ENCODE assay signal across 26 cellular contexts in genomic region chr17:77223642-77224420, GRCh38.
DNase-seq lines count a peak whose midpoint lies in the region; ATAC-seq, FAIRE-seq and TF ChIP-seq lines count a peak whose summit lies in the region.
"Had no signal": no experiment of that assay in that cellular context is flagged by ENCODE, and none has a peak within 500 bp of the region (broad histone marks: within the 10 kb centered on the region; RNA-seq: fewer than 3 reads in every experiment).

No MANE protein-coding gene starts in this region.

- CTCF ChIA-PET in CD4-positive, alpha-beta memory T cell (lab: Charles Lee; ENCODE audit: partially characterized antibody), result no interaction called here
- CTCF ChIA-PET in CD4-positive, alpha-beta T cell (lab: Charles Lee), result no interaction called here

- H3K4me1 Mint-ChIP-seq in CD4-positive, alpha-beta memory T cell, result no peaks in the 10 kb centered on the region
- H3K4me1 Mint-ChIP-seq in CD4-positive, alpha-beta T cell (ENCODE audit: low read depth), result no peaks in the 10 kb centered on the region
- H3K4me1 Mint-ChIP-seq: B cell, memory B cell had no signal

- POLR2A ChIA-PET in CD4-positive, alpha-beta memory T cell (lab: Charles Lee; ENCODE audit: partially characterized antibody), result no interaction called here
- POLR2A ChIA-PET in CD4-positive, alpha-beta T cell (lab: Charles Lee), result no interaction called here

- no peak overlapping the region for H3K27ac Mint-ChIP-seq in CD4-positive, alpha-beta memory T cell
- H3K27ac Mint-ChIP-seq in CD4-positive, alpha-beta T cell, result no peak overlapping the region
- H3K27ac Mint-ChIP-seq: activated CD8-positive, alpha-beta T cell treated with anti-CD3 and anti-CD28 coated beads, Interleukin-2, amount 10 ng/mL, durations not matched to agents 7 days and 5 days; B cell; memory B cell; stimulated activated naive CD8-positive, alpha-beta T cell treated with anti-CD3 and anti-CD28 coated beads, Interleukin-15, Interleukin-2, amounts not matched to agents 100 ng/mL and 50 ng/mL, for 24 hours had no signal

- H3K9me3 ChIP-seq in kidney (ENCODE audit: control insufficient read depth in 1 of 2, low read length in 2 of 2) (no peaks in the 10 kb centered on the region), spleen (peaks cover 0 to 21% (median 19%) of the 10 kb centered on the region in 8 donors)
- H3K9me3 ChIP-seq in CD4-positive, alpha-beta memory T cell (ENCODE audit: control insufficient read depth in 1 of 2, low read length in 2 of 2), result peaks cover 0 to 5% of the 10 kb centered on the region in 2 donors
- no peaks in the 10 kb centered on the region for H3K9me3 ChIP-seq in CD4-positive, alpha-beta T cell (ENCODE audit: control insufficient read depth, low read length)
- H3K9me3 ChIP-seq: body of pancreas, MG63, transverse colon had no signal

- TF ChIP-seq CTCF in kidney (IDR thresholded peaks at IDR 0.05; ENCODE audit: borderline replicate concordance, extremely low read depth, insufficient read depth), result no peak
- TF ChIP-seq CTCF in spleen (IDR thresholded peaks at IDR 0.05 in 8 of 11, conservative IDR thresholded peaks at IDR 0.05 in 3 of 11), result no peak
- TF ChIP-seq CTCF in CD4-positive, alpha-beta T cell (IDR thresholded peaks at IDR 0.05), result no peak

- no peaks in the 10 kb centered on the region for H3K27me3 Mint-ChIP-seq in CD4-positive, alpha-beta memory T cell
- no peaks in the 10 kb centered on the region for H3K27me3 Mint-ChIP-seq in CD4-positive, alpha-beta T cell
- H3K27me3 Mint-ChIP-seq: B cell; stimulated activated naive CD8-positive, alpha-beta T cell treated with anti-CD3 and anti-CD28 coated beads, Interleukin-15, Interleukin-2, amounts not matched to agents 100 ng/mL and 50 ng/mL, for 24 hours had no signal

- H3K4me3 Mint-ChIP-seq in CD4-positive, alpha-beta memory T cell, result no peak overlapping the region
- no peak overlapping the region for H3K4me3 Mint-ChIP-seq in CD4-positive, alpha-beta T cell
- H3K4me3 Mint-ChIP-seq: activated CD8-positive, alpha-beta T cell treated with anti-CD3 and anti-CD28 coated beads, Interleukin-2, amount 10 ng/mL, durations not matched to agents 7 days and 5 days; B cell; memory B cell; stimulated activated naive CD8-positive, alpha-beta T cell treated with anti-CD3 and anti-CD28 coated beads, Interleukin-15, Interleukin-2, amounts not matched to agents 100 ng/mL and 50 ng/mL, for 24 hours had no signal

- no peak overlapping the region for H3K9ac ChIP-seq in kidney (ENCODE audit: low read length in 2 of 2)

- DNase-seq in G401 (ENCODE audit: low spot score) (peak; percentile 63), caudate nucleus (lab: John Stamatoyannopoulos, UW) (peak in 1 of 61 donors; percentile 30), kidney (peak; percentile 33), spleen (no peak), SIG-M5 treated with dmso at 0.1 percent for 504 hours (lab: John Stamatoyannopoulos, UW; ENCODE audit: unreplicated experiment) (no peak), RPMI8226 (no peak)
- DNase-seq in CD4-positive, alpha-beta memory T cell, result no peak
- no peak for DNase-seq in CD4-positive, alpha-beta T cell
- DNase-seq: activated CD4-positive, CD25-positive, alpha-beta regulatory T cell treated with anti-CD3 and anti-CD28 coated beads, Interleukin-2, amount 50 U/mL, for 72 hours; activated CD8-positive, alpha-beta T cell treated with anti-CD3 and anti-CD28 coated beads, Interleukin-2, amount 10 ng/mL, durations not matched to agents 7 days and 5 days; activated T-cell treated with anti-CD3 and anti-CD28 coated beads for 4 hours; body of pancreas; DMS53; effector memory CD4-positive, alpha-beta T cell; GDM1; KBM-7; MG63; NCI-H1417 treated with DMSO at 0.1 percent for 48 hours; NCI-H524; transverse colon had no signal

- in situ Hi-C loops in G401 (cut with HindIII; ENCODE audit: low sequenced_read_pairs), result no loop called here

- no peak for TF ChIP-seq POLR2A in spleen (IDR thresholded peaks at IDR 0.05)

- FAIRE-seq in kidney (lab: Jason Lieb, UNC), result no peak
- FAIRE-seq: colon, keratinocyte, TTC549 had no signal

- H3K9me3 Mint-ChIP-seq in CD4-positive, alpha-beta memory T cell, result peaks cover 0 to 8% (median 2%) of the 10 kb centered on the region in 8 donors
- H3K9me3 Mint-ChIP-seq in CD4-positive, alpha-beta T cell, result no peaks in the 10 kb centered on the region
- H3K9me3 Mint-ChIP-seq: memory B cell had no signal

- WGBS in spleen, 5 donors, result 73 to 82% (median 78%) methylated on average over 26 of the region's 26 CpGs

- H3K4me3 ChIP-seq in kidney (ENCODE audit: low read length in 2 of 2) (no peak overlapping the region), spleen (no peak overlapping the region)
- no peak overlapping the region for H3K4me3 ChIP-seq in CD4-positive, alpha-beta memory T cell (ENCODE audit: low read length in 2 of 2)
- H3K4me3 ChIP-seq: body of pancreas, MG63, transverse colon had no signal

- no peak for ATAC-seq in CD4-positive, alpha-beta T cell (ENCODE audit: poor library complexity)
- ATAC-seq: activated CD8-positive, alpha-beta T cell treated with anti-CD3 and anti-CD28 coated beads, Interleukin-2, amount 10 ng/mL, durations not matched to agents 7 days and 5 days; body of pancreas had no signal

- peaks cover 4 to 5% of the 10 kb centered on the region in 2 donors for H3K36me3 Mint-ChIP-seq in CD4-positive, alpha-beta memory T cell
- H3K36me3 Mint-ChIP-seq in CD4-positive, alpha-beta T cell (ENCODE audit: low read depth), result peaks cover under 1% of the 10 kb centered on the region

- intact Hi-C loops in kidney (cut with DNase I), result no loop called here
- intact Hi-C loops in spleen (cut with DNase I; ENCODE audit: low total_unique reads), result no loop called here
- intact Hi-C loops in CD4-positive, alpha-beta memory T cell (cut with micrococcal nuclease), result no loop called here
- intact Hi-C loops in CD4-positive, alpha-beta T cell (cut with DNase I, micrococcal nuclease), result no loop called here

- H3K27ac ChIP-seq in caudate nucleus (ENCODE audit: low read depth, low read length), result peak overlapping the region; percentile 16
- H3K27ac ChIP-seq in kidney (ENCODE audit: low read depth in 2 of 2, low read length in 2 of 2), result peak overlapping the region; percentile 35 to 52
- H3K27ac ChIP-seq in spleen, result peak overlapping the region; percentile 42 to 75 (median 59)
- H3K27ac ChIP-seq in CD4-positive, alpha-beta memory T cell (ENCODE audit: low read depth, low read length), result no peak overlapping the region
- no peak overlapping the region for H3K27ac ChIP-seq in CD4-positive, alpha-beta T cell (ENCODE audit: low read depth, low read length)
- H3K27ac ChIP-seq: transverse colon had no signal

- H3K36me3 ChIP-seq in kidney (ENCODE audit: control insufficient read depth in 1 of 2, insufficient read depth in 2 of 2, low read length in 2 of 2), result peaks cover 0 to 4% of the 10 kb centered on the region in 2 donors
- peaks cover 0 to 27% (median 3%) of the 10 kb centered on the region in 6 donors for H3K36me3 ChIP-seq in spleen
- no peaks in the 10 kb centered on the region for H3K36me3 ChIP-seq in CD4-positive, alpha-beta memory T cell (ENCODE audit: insufficient read depth, low read length)
- H3K36me3 ChIP-seq: transverse colon had no signal

- peaks cover 0 to 3% of the 10 kb centered on the region in 2 donors for H3K4me1 ChIP-seq in kidney (ENCODE audit: control insufficient read depth in 1 of 2, insufficient read depth in 1 of 2, low read depth in 1 of 2, low read length in 2 of 2)
- H3K4me1 ChIP-seq in spleen, result peaks cover 0 to 12% (median 3%) of the 10 kb centered on the region in 6 donors
- H3K4me1 ChIP-seq in CD4-positive, alpha-beta memory T cell (ENCODE audit: insufficient read depth, low read length), result no peaks in the 10 kb centered on the region
- H3K4me1 ChIP-seq: body of pancreas, transverse colon had no signal

- H3K27me3 ChIP-seq in spleen (replicated peaks in 1 of 7), result no peaks in the 10 kb centered on the region
- H3K27me3 ChIP-seq in CD4-positive, alpha-beta memory T cell (ENCODE audit: insufficient read depth, low read length), result no peaks in the 10 kb centered on the region
- H3K27me3 ChIP-seq in CD4-positive, alpha-beta T cell (ENCODE audit: control insufficient read depth, insufficient read depth, low read length), result no peaks in the 10 kb centered on the region
- H3K27me3 ChIP-seq: body of pancreas, MG63, transverse colon had no signal

Comparison
In these comparisons a context has a peak if more than half of its experiments do, and no peak if none do; other contexts are left out.
1. DNase-seq: peak in G401 (single experiment) and kidney (single experiment); none in spleen (single experiment), SIG-M5 treated with dmso at 0.1 percent for 504 hours (single experiment), CD4-positive, alpha-beta memory T cell (0 of 5), CD4-positive, alpha-beta T cell (0 of 10) and RPMI8226 (single experiment).
2. H3K27ac ChIP-seq: peak in caudate nucleus (single experiment), kidney (2 of 2) and spleen (8 of 8); none in CD4-positive, alpha-beta memory T cell (single experiment) and CD4-positive, alpha-beta T cell (single experiment).